35 cellular contexts compared by ENCODE assay signal in genomic region chr16:11462036-11462435, GRCh38.
"Had no signal": no experiment of that assay in that cellular context is flagged by ENCODE, and none has a peak within 500 bp of the region (broad histone marks: within the 10 kb centered on the region; RNA-seq: fewer than 3 reads in every experiment).

No MANE protein-coding gene starts in this region.

- H3K27ac ChIP-seq: KMS-11 had no signal

- H3K4me3 ChIP-seq: MG63 had no signal

- H3K9ac ChIP-seq: KMS-11 had no signal

- H3K27me3 ChIP-seq: MG63 had no signal

- DNase-seq: Karpas-422, Kasumi-1, MG63, MM.1S, MV-4-11, NCI-H1048, NCI-H1092, NCI-H1092 treated with DMSO at 0.1 percent for 48 hours, NCI-H1105, NCI-H1105 treated with DMSO at 0.1 percent for 48 hours, NCI-H1417, NCI-H1417 treated with DMSO at 0.1 percent for 48 hours, NCI-H1436, NCI-H1436 treated with DMSO at 0.1 percent for 48 hours, NCI-H146, NCI-H1694, NCI-H1694 treated with DMSO at 0.1 percent for 48 hours, NCI-H187, NCI-H187 treated with DMSO at 0.1 percent for 48 hours, NCI-H1930, NCI-H2029, NCI-H2029 treated with DMSO at 0.1 percent for 48 hours, NCI-H2081, NCI-H2081 treated with DMSO at 0.1 percent for 48 hours, NCI-H2107, NCI-H2171, NCI-H2171 treated with DMSO at 0.1 percent for 48 hours, NCI-H2227 treated with DMSO at 0.1 percent for 48 hours, NCI-H226, NCI-H345, NCI-H446, NCI-H446 treated with DMSO at 0.1 percent for 48 hours, NCI-H510A, NCI-H510A treated with DMSO at 0.1 percent for 48 hours had no signal

- H3K4me2 ChIP-seq: KMS-11 had no signal

- H3K9me3 ChIP-seq: MG63 had no signal

- H3K36me3 ChIP-seq: MG63 had no signal
